Comparison of ENCODE assay signal across 8 cellular contexts in the genomic region with DNA sequence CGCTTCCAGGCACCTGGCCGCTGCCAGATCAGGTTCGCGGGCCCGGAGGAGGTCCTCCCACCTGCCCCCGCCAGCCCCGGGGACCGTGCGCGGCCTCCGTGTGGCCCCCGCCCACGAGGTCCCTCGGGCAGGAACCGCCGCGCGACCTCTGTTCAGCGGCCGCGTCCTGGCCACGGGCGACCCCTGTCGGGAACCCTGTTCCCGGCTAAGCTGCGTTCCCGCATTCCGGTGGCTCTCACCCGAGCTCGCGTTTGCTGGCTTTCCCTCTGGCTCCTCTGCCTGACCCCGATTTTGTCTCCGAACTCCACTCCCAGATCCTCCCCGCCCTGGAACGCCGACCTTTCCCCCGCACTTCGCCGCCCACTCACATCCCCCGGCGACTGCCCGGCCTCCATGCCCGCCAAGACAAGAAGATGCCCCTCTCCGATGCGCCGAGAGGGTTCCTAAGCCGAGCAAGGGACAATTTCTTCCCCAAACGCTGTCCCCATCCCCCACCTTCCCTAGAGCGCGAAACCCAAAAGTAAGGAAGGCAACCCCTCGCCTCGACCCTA. TPM values are rescaled to one million over a fixed set of nuclear protein-coding genes. Genes with fewer than 3 reads are reported as not detected.
DNase-seq lines count a peak whose midpoint lies in the region; ATAC-seq and TF ChIP-seq lines count a peak whose summit lies in the region.

No MANE protein-coding gene starts in this region.

- H3K4me3 Mint-ChIP-seq in stimulated activated effector memory CD8-positive, alpha-beta T cell treated with anti-CD3 and anti-CD28 coated beads, Interleukin-12 subunit alpha, Interleukin-12 subunit beta, amount 100 ng/mL, for 72 hours = peak overlapping the region; percentile 97

- H3K4me3 ChIP-seq in dorsolateral prefrontal cortex = peak overlapping the region; percentile 61 to 92 (median 79)
- peak overlapping the region; percentile 5 for H3K4me3 ChIP-seq in lung

- H3K4me1 ChIP-seq in lung (ENCODE audit: control insufficient read depth in 2 of 2, insufficient read depth in 2 of 2, low read length in 2 of 2) = peaks cover 7 to 23% of the 10 kb centered on the region in 2 donors

- DNase-seq in activated CD4-positive, alpha-beta T cell treated with anti-CD3 and anti-CD28 coated beads for 4 hours = peak; percentile 52 to 56
- DNase-seq in dorsolateral prefrontal cortex (peak; percentile 52 to 83 (median 70)), lung (ENCODE audit: low spot score) (peak; percentile 39), NCI-H146 treated with DMSO at 0.1 percent for 48 hours (lab: John Stamatoyannopoulos, UW; ENCODE audit: unreplicated experiment) (no peak)
- peak; percentile 47 to 81 for DNase-seq in stimulated activated effector memory CD8-positive, alpha-beta T cell treated with anti-CD3 and anti-CD28 coated beads, Interleukin-12 subunit alpha, Interleukin-12 subunit beta, amount 100 ng/mL, for 72 hours (ENCODE audit: low spot score in 2 of 2)

- 0 to 1% methylated on average over 52 of the region's 52 CpGs for WGBS in lung, 2 donors

- H3K4me1 Mint-ChIP-seq in stimulated activated effector memory CD8-positive, alpha-beta T cell treated with anti-CD3 and anti-CD28 coated beads, Interleukin-12 subunit alpha, Interleukin-12 subunit beta, amount 100 ng/mL, for 72 hours = peaks cover 68% of the 10 kb centered on the region

- intact Hi-C loops in dorsolateral prefrontal cortex (cut with DNase I) = loop anchor here (1.0 to 10.0 kb wide), 5 partner anchors 66 to 488 kb away; no protein-coding TSS in a partner anchor

- H3K27me3 ChIP-seq in dorsolateral prefrontal cortex = peaks cover 0 to 18% (median 0%) of the 10 kb centered on the region in 45 donors
- no peaks in the 10 kb centered on the region for H3K27me3 ChIP-seq in lung (ENCODE audit: control insufficient read depth, insufficient read depth)

- H3K27ac Mint-ChIP-seq in stimulated activated effector memory CD8-positive, alpha-beta T cell treated with anti-CD3 and anti-CD28 coated beads, Interleukin-12 subunit alpha, Interleukin-12 subunit beta, amount 100 ng/mL, for 72 hours = peak overlapping the region; percentile 96

- H3K36me3 ChIP-seq in lung (ENCODE audit: control insufficient read depth in 2 of 2, insufficient read depth in 2 of 2, low read length in 2 of 2) = no peaks in the 10 kb centered on the region

- peaks cover 41% of the 10 kb centered on the region for H3K36me3 Mint-ChIP-seq in stimulated activated effector memory CD8-positive, alpha-beta T cell treated with anti-CD3 and anti-CD28 coated beads, Interleukin-12 subunit alpha, Interleukin-12 subunit beta, amount 100 ng/mL, for 72 hours

- ATAC-seq in HG03565 (IDR thresholded peaks at IDR 0.05; ENCODE audit: unreplicated experiment) (peak; percentile 30), lung (ENCODE audit: insufficient read depth, low FRiP score) (no peak), HG03469 (IDR thresholded peaks at IDR 0.05; ENCODE audit: unreplicated experiment) (no peak)
- ATAC-seq in stimulated activated effector memory CD8-positive, alpha-beta T cell treated with anti-CD3 and anti-CD28 coated beads, Interleukin-12 subunit alpha, Interleukin-12 subunit beta, amount 100 ng/mL, for 72 hours = peak; percentile 50

- no peaks in the 10 kb centered on the region for H3K9me3 Mint-ChIP-seq in stimulated activated effector memory CD8-positive, alpha-beta T cell treated with anti-CD3 and anti-CD28 coated beads, Interleukin-12 subunit alpha, Interleukin-12 subunit beta, amount 100 ng/mL, for 72 hours

- peaks cover 0 to 3% of the 10 kb centered on the region in 2 donors for H3K9me3 ChIP-seq in lung (ENCODE audit: control insufficient read depth in 2 of 2, insufficient read depth in 1 of 2, low read length in 1 of 2)

- peak overlapping the region in 56 of 59 donors; percentile 25 to 93 (median 82) for H3K27ac ChIP-seq in dorsolateral prefrontal cortex
- H3K27ac ChIP-seq in lung (ENCODE audit: low read depth in 1 of 2, low read length in 1 of 2) = peak overlapping the region; percentile 54 to 90

- TF ChIP-seq CTCF in GM12872 (IDR thresholded peaks at IDR 0.05; ENCODE audit: insufficient read depth, low read depth, low read length) = peak; percentile 72
- TF ChIP-seq CTCF in dorsolateral prefrontal cortex (IDR thresholded peaks at IDR 0.05 in 54 of 56, conservative IDR thresholded peaks at IDR 0.05 in 2 of 56; ENCODE audit: low read depth in 1 of 56, partially characterized antibody in 56 of 56) = peak in 55 of 56 donors; percentile 50 to 89 (median 73)
- TF ChIP-seq CTCF in lung (IDR thresholded peaks at IDR 0.05; ENCODE audit: control extremely low read depth, extremely low read depth) = peak; percentile 49

RNA-seq across cellular contexts. Expression of a gene that starts 2.3 kb away (rescaled TPM):
- 10 to 100 TPM; 14.7 to 38.1 (median 24.3) TPM for total RNA-seq in dorsolateral prefrontal cortex
- total RNA-seq in lung = 10 to 100 TPM in 1 of 2 donors, 1 to 10 TPM in 1; 9.6 to 11.0 TPM
- polyA plus RNA-seq in lung = 1 to 10 TPM; 2.9 to 3.4 TPM

Comparison
In these comparisons a context has a peak if more than half of its experiments do, and no peak if none do; other contexts are left out.
1. ATAC-seq: peak in HG03565 (single experiment) and stimulated activated effector memory CD8-positive, alpha-beta T cell treated with anti-CD3 and anti-CD28 coated beads, Interleukin-12 subunit alpha, Interleukin-12 subunit beta, amount 100 ng/mL, for 72 hours (single experiment); none in lung (single experiment) and HG03469 (single experiment).
2. Peak in every context shown above with its lines, with median percentiles within 50 percentile points of each other: CTCF ChIP-seq.